In the genomic region with DNA sequence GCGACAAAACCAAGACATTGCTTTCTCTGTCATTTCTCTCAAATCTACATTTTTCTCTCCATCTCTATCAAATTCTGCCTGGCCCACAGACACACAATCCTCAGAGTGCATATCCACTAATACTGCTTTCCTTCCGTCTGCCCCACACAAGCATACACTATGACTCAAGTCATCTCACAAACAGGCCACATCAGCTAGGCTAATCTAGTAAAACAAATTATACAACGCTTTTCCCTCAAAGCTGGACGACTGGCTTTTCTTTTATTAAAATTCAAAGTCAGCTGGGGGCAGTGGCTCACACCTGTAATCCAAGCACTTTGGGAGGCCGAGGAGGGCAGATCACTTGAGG, we compare ENCODE assay signal across 19 cellular contexts.
"Had no signal": no experiment of that assay in that cellular context is flagged by ENCODE, and none has a peak within 500 bp of the region (broad histone marks: within the 10 kb centered on the region; RNA-seq: fewer than 3 reads in every experiment).

No MANE protein-coding gene starts in this region.

- H3K27me3 Mint-ChIP-seq: activated naive CD8-positive, alpha-beta T cell treated with anti-CD3 and anti-CD28 coated beads, Interleukin-2, amount 50 U/mL, for 24 hours; central memory CD8-positive, alpha-beta T cell had no signal

- H2AFZ ChIP-seq: hepatocyte had no signal

- H3K4me3 Mint-ChIP-seq: activated naive CD4-positive, alpha-beta T cell treated with anti-CD3 and anti-CD28 coated beads for 36 hours; activated naive CD8-positive, alpha-beta T cell treated with anti-CD3 and anti-CD28 coated beads, Interleukin-2, amount 50 U/mL, for 24 hours; central memory CD8-positive, alpha-beta T cell; nephron; T-helper 1 cell treated with Interleukin-12 subunit alpha and Interleukin-12 subunit beta and Interleukin-4 antibody, amounts not matched to agents 30 μg/mL and 1 μg/mL, for 36 hours had no signal

- FAIRE-seq: islet of Langerhans had no signal

- H3K27ac ChIP-seq: colonic mucosa, foreskin keratinocyte, prostate gland, right atrium auricular region had no signal

- H3K36me3 ChIP-seq: colonic mucosa, prostate gland, right atrium auricular region, upper lobe of right lung had no signal

- ATAC-seq: activated naive CD8-positive, alpha-beta T cell treated with anti-CD3 and anti-CD28 coated beads, Interleukin-2, amount 50 U/mL, for 24 hours; foreskin keratinocyte; left cardiac atrium had no signal

- H3K79me2 ChIP-seq: hepatocyte had no signal

- H3K4me3 ChIP-seq: colonic mucosa, hepatocyte, prostate gland, right atrium auricular region, upper lobe of right lung had no signal

- H3K27me3 ChIP-seq: colonic mucosa, hepatocyte, right atrium auricular region, upper lobe of right lung had no signal

- H3K4me1 ChIP-seq: colonic mucosa, prostate gland, right atrium auricular region had no signal

- H3K9me3 Mint-ChIP-seq: activated naive CD4-positive, alpha-beta T cell treated with anti-CD3 and anti-CD28 coated beads for 36 hours; activated naive CD8-positive, alpha-beta T cell treated with anti-CD3 and anti-CD28 coated beads, Interleukin-2, amount 50 U/mL, for 24 hours; central memory CD8-positive, alpha-beta T cell; nephron; T-helper 1 cell treated with Interleukin-12 subunit alpha and Interleukin-12 subunit beta and Interleukin-4 antibody, amounts not matched to agents 30 μg/mL and 1 μg/mL, for 36 hours had no signal

- H3K27ac Mint-ChIP-seq: activated naive CD4-positive, alpha-beta T cell treated with anti-CD3 and anti-CD28 coated beads for 36 hours; activated naive CD8-positive, alpha-beta T cell treated with anti-CD3 and anti-CD28 coated beads, Interleukin-2, amount 50 U/mL, for 24 hours; T-helper 1 cell treated with Interleukin-12 subunit alpha and Interleukin-12 subunit beta and Interleukin-4 antibody, amounts not matched to agents 30 μg/mL and 1 μg/mL, for 36 hours had no signal

- H3K9me3 ChIP-seq: colonic mucosa, prostate gland, right atrium auricular region, upper lobe of right lung had no signal

- DNase-seq: activated CD4-positive, alpha-beta T cell treated with anti-CD3 and anti-CD28 coated beads, Interleukin-2, amount 50 U/mL, for 4 hours; activated CD4-positive, CD25-positive, alpha-beta regulatory T cell treated with anti-CD3 and anti-CD28 coated beads, Interleukin-2, amount 50 U/mL, for 72 hours; activated naive CD4-positive, alpha-beta T cell treated with anti-CD3 and anti-CD28 coated beads for 36 hours; activated naive CD8-positive, alpha-beta T cell treated with anti-CD3 and anti-CD28 coated beads, Interleukin-2, amount 50 U/mL, for 24 hours; activated T-cell treated with anti-CD3 and anti-CD28 coated beads for 4 hours; anterior cingulate cortex; colonic mucosa; foreskin keratinocyte; left cardiac atrium; occipital lobe; stimulated activated CD4-positive, alpha-beta T cell treated with anti-CD3 and anti-CD28 coated beads, Interleukin-2, amount 100 ng/mL, for 48 hours; upper lobe of right lung had no signal
